ENCODE assay signal across 8 cellular contexts in the genomic region with DNA sequence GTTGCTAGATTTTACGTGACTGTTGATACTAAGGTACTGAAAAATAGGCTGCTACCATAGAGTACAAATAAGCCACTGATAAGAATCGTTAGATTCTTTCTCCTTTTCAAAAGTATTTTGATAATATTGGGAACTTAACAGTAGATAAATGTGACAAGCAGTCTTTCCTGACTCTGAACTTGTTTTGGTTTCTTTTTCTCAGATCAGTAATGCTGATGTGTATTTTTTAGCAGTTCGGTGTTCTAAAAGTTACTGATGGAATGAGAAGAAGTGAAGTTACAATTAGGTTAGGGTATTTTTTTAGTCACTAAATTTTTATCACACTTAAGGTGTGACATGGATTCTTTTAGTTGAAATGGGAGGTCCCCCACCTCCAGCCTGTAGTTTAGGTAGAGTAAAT. TPM values are rescaled to one million over a fixed set of nuclear protein-coding genes. Genes with fewer than 3 reads are reported as not detected.
A peak's percentile ranks its signal among the peaks of the same experiment; 100 is the strongest.
DNase-seq lines count a peak whose midpoint lies in the region; ATAC-seq and TF ChIP-seq lines count a peak whose summit lies in the region.

No MANE protein-coding gene starts in this region.

- H3K36me3 Mint-ChIP-seq in activated T-cell treated with anti-CD3 and anti-CD28 coated beads, Interleukin-2, amount 50 U/mL, for 72 hours (ENCODE audit: insufficient read depth in 2 of 2) = peaks cover 15 to 44% of the 10 kb centered on the region in 2 donors

- H3K27ac ChIP-seq in adrenal gland = peak overlapping the region; percentile 27 to 100 (median 100)
- peak overlapping the region in 2 of 3 donors; percentile 100 for H3K27ac ChIP-seq in right lobe of liver
- peak overlapping the region; percentile 100 for H3K27ac ChIP-seq in transverse colon

- H3K4me1 ChIP-seq in adrenal gland (replicated peaks in 1 of 2) = peaks cover 33 to 51% of the 10 kb centered on the region in 2 donors
- peaks cover 0 to 43% (median 2%) of the 10 kb centered on the region in 4 donors for H3K4me1 ChIP-seq in right lobe of liver
- H3K4me1 ChIP-seq in transverse colon = peaks cover 21 to 53% (median 28%) of the 10 kb centered on the region in 4 donors

- H3K9me3 ChIP-seq in adrenal gland (replicated peaks in 1 of 3) (no peaks in the 10 kb centered on the region), right lobe of liver (no peaks in the 10 kb centered on the region), transverse colon (no peaks in the 10 kb centered on the region)

- TF ChIP-seq POLR2A in adrenal gland (IDR thresholded peaks at IDR 0.05) = no peak
- TF ChIP-seq POLR2A in right lobe of liver (IDR thresholded peaks at IDR 0.05) = no peak
- no peak for TF ChIP-seq POLR2A in transverse colon (IDR thresholded peaks at IDR 0.05)

- DNase-seq in activated T-cell treated with anti-CD3 and anti-CD28 coated beads, Interleukin-2, amount 50 U/mL, for 72 hours = no peak
- no peak for DNase-seq in activated T-cell treated with anti-CD3 and anti-CD28 coated beads, Interleukin-2, amount 50 U/mL, for 1 hour
- DNase-seq in adrenal gland (no peak), right lobe of liver (no peak), transverse colon (no peak), SK-N-DZ (ENCODE audit: low spot score) (no peak), NOMO-1 treated with dmso at 0.1 percent for 144 hours (lab: John Stamatoyannopoulos, UW; ENCODE audit: unreplicated experiment) (no peak), DMS153 (lab: John Stamatoyannopoulos, UW) (no peak)

- H3K36me3 ChIP-seq in adrenal gland (replicated peaks in 1 of 2) (peaks cover 0 to 5% of the 10 kb centered on the region in 2 donors), right lobe of liver (peaks cover 0 to 4% (median under 1%) of the 10 kb centered on the region in 4 donors), transverse colon (peaks cover 0 to 7% (median 2%) of the 10 kb centered on the region in 4 donors)

- no peak for TF ChIP-seq EP300 in transverse colon (IDR thresholded peaks at IDR 0.05; ENCODE audit: low read depth)

- ATAC-seq in activated T-cell treated with anti-CD3 and anti-CD28 coated beads, Interleukin-2, amount 50 U/mL, for 72 hours (replicated peaks in 1 of 2) = no peak
- ATAC-seq in right lobe of liver = no peak

- intact Hi-C loops in adrenal gland (cut with DNase I) (no loop called here), right lobe of liver (cut with DNase I) (no loop called here), transverse colon (cut with DNase I; ENCODE audit: low total_unique reads) (no loop called here)

- no peak for TF ChIP-seq CTCF in adrenal gland (IDR thresholded peaks at IDR 0.05)
- TF ChIP-seq CTCF in right lobe of liver (IDR thresholded peaks at IDR 0.05) = no peak
- TF ChIP-seq CTCF in transverse colon (IDR thresholded peaks at IDR 0.05) = no peak

- H3K9me3 Mint-ChIP-seq in activated T-cell treated with anti-CD3 and anti-CD28 coated beads, Interleukin-2, amount 50 U/mL, for 72 hours = no peaks in the 10 kb centered on the region

- peaks cover 62% of the 10 kb centered on the region for H3K4me1 Mint-ChIP-seq in activated T-cell treated with anti-CD3 and anti-CD28 coated beads, Interleukin-2, amount 50 U/mL, for 72 hours (ENCODE audit: low read depth)

- no peaks in the 10 kb centered on the region for H3K27me3 Mint-ChIP-seq in activated T-cell treated with anti-CD3 and anti-CD28 coated beads, Interleukin-2, amount 50 U/mL, for 72 hours (ENCODE audit: low read depth)

- in situ Hi-C loops in transverse colon (cut with MboI; ENCODE audit: low pct_ligation_motif_present in 1 of 4, low pct_unique_long_range_greater_than_20kb in 1 of 4, low sequenced_read_pairs in 3 of 4) = loop anchor here in 2 of 4 donors (25.0 kb wide), 2 partner anchors 571 to 696 kb away; a partner anchor contains a TSS

- H3K4me3 ChIP-seq in adrenal gland = peak overlapping the region in 3 of 4 donors; percentile 49 to 92 (median 71)
- H3K4me3 ChIP-seq in right lobe of liver = peak overlapping the region; percentile 74 to 91 (median 82)
- H3K4me3 ChIP-seq in transverse colon = peak overlapping the region; percentile 92 to 100 (median 96)

- H3K27ac Mint-ChIP-seq in activated T-cell treated with anti-CD3 and anti-CD28 coated beads, Interleukin-2, amount 50 U/mL, for 72 hours = peak overlapping the region; percentile 98

- peak overlapping the region; percentile 95 to 98 for H3K4me3 Mint-ChIP-seq in activated T-cell treated with anti-CD3 and anti-CD28 coated beads, Interleukin-2, amount 50 U/mL, for 72 hours

- H3K27me3 ChIP-seq in adrenal gland (no peaks in the 10 kb centered on the region), right lobe of liver (no peaks in the 10 kb centered on the region), transverse colon (no peaks in the 10 kb centered on the region)

- 1 to 2% (median 2%) methylated on average over 3 of the region's 3 CpGs for WGBS in adrenal gland, 4 donors
- WGBS in right lobe of liver (ENCODE audit: insufficient coverage, low coverage, low lambda C conversion rate, missing lambda C conversion rate) = 0% methylated on average over 3 of the region's 3 CpGs
- 0% methylated on average over 3 of the region's 3 CpGs for WGBS in transverse colon (ENCODE audit: low coverage in 1 of 2), 2 donors

RNA-seq across cellular contexts. Expression of a gene that starts 2.2 kb away (rescaled TPM):
- 10 to 100 TPM; 91.3 to 94.1 TPM for total RNA-seq in activated T-cell treated with anti-CD3 and anti-CD28 coated beads, Interleukin-2, amount 50 U/mL, for 72 hours
- total RNA-seq in adrenal gland = 10 to 100 TPM; 34.5 to 57.8 (median 45.9) TPM
- polyA plus RNA-seq in adrenal gland = 10 to 100 TPM; 33.7 to 49.3 (median 44.7) TPM
- 10 to 100 TPM; 16.0 to 24.8 (median 20.1) TPM for total RNA-seq in right lobe of liver
- 10 to 100 TPM; 38.5 to 67.5 (median 58.5) TPM for total RNA-seq in transverse colon
- 38.0 and 38.6 TPM in 2 replicates for polyA plus RNA-seq in SK-N-DZ (2014; cell fraction: cytosol; rRNA removed)
- 106 and 136 TPM in 2 replicates for polyA plus RNA-seq in SK-N-DZ (2014; cell fraction: nucleus; rRNA removed)
